In genomic region chr4:56978750-56979303, GRCh38 we compare ENCODE assay signal across 8 cellular contexts. TPM values are rescaled to one million over a fixed set of nuclear protein-coding genes. Genes with fewer than 3 reads are reported as not detected.
DNase-seq lines count a peak whose midpoint lies in the region; ATAC-seq and TF ChIP-seq lines count a peak whose summit lies in the region.

Gene POLR2B (plus strand): TSS chr4:56978896. CDS start chr4:56978986, 90 bp downstream.

- no peaks in the 10 kb centered on the region for H3K36me3 ChIP-seq in BJ (ENCODE audit: control insufficient read depth, insufficient read depth, low read length)
- H3K36me3 ChIP-seq in left lung, result peaks cover 0 to 14% of the 10 kb centered on the region in 2 donors

- peak; percentile 55 for DNase-seq in BJ (ENCODE audit: low read depth)
- peak; percentile 88 for DNase-seq in NCI-H526 treated with DMSO at 0.1 percent for 48 hours (lab: John Stamatoyannopoulos, UW)
- DNase-seq in activated CD4-positive, alpha-beta T cell treated with anti-CD3 and anti-CD28 coated beads, Interleukin-2, amount 50 U/mL, for 1 hour, result peak; percentile 71
- DNase-seq in left lung, result peak; percentile 97
- DNase-seq in stimulated activated CD4-positive, alpha-beta T cell treated with anti-CD3 and anti-CD28 coated beads, Interleukin-4, amount 100 ng/mL, for 1 hour, result peak; percentile 82

- peak within 1 kb of the TSS; percentile 93 for H3K4me3 Mint-ChIP-seq in dendritic cell treated with granulocyte-macrophage colony-stimulating factor and Interleukin-4, amounts not matched to agents 40 ng/mL and 50 ng/mL, for 4 days

- H3K9me3 Mint-ChIP-seq in dendritic cell treated with granulocyte-macrophage colony-stimulating factor and Interleukin-4, amounts not matched to agents 40 ng/mL and 50 ng/mL, for 4 days, result peaks cover under 1% of the 10 kb centered on the region

- CTCF ChIA-PET in BJ (lab: Yijun Ruan, JAX), result interaction anchor here (0.9 to 2.4 kb wide), 3 partner anchors 11 to 21 kb away, joined by 3 to 11 read pairs (median 3); no protein-coding TSS in a partner anchor

- peaks cover 38% of the 10 kb centered on the region for H3K4me1 Mint-ChIP-seq in dendritic cell treated with granulocyte-macrophage colony-stimulating factor and Interleukin-4, amounts not matched to agents 40 ng/mL and 50 ng/mL, for 4 days (ENCODE audit: low read depth)

- peak within 1 kb of the TSS; percentile 92 to 94 for H3K27ac ChIP-seq in left lung

- ATAC-seq in GM19324 (IDR thresholded peaks at IDR 0.05; ENCODE audit: low FRiP score, unreplicated experiment), result peak; percentile 52
- ATAC-seq in HG03469 (IDR thresholded peaks at IDR 0.05; ENCODE audit: unreplicated experiment), result peak; percentile 32
- peak; percentile 80 for ATAC-seq in left lung

- H3K9me3 ChIP-seq in left lung, result no peaks in the 10 kb centered on the region

- peaks cover 26 to 70% of the 10 kb centered on the region in 2 donors for H3K4me1 ChIP-seq in left lung

- intact Hi-C loops in dendritic cell treated with granulocyte-macrophage colony-stimulating factor and Interleukin-4, amounts not matched to agents 40 ng/mL and 50 ng/mL, for 4 days (cut with micrococcal nuclease), result loop anchor here (2.0 to 5.0 kb wide), 3 partner anchors 542 to 1127 kb away; partner anchors contain the start of genes CEP135, EXOC1 and PAICS
- intact Hi-C loops in left lung (cut with DNase I), result no loop called here

- H3K36me3 Mint-ChIP-seq in dendritic cell treated with granulocyte-macrophage colony-stimulating factor and Interleukin-4, amounts not matched to agents 40 ng/mL and 50 ng/mL, for 4 days (ENCODE audit: low read depth), result peaks cover 60% of the 10 kb centered on the region

- H3K27me3 Mint-ChIP-seq in dendritic cell treated with granulocyte-macrophage colony-stimulating factor and Interleukin-4, amounts not matched to agents 40 ng/mL and 50 ng/mL, for 4 days, result no peaks in the 10 kb centered on the region

- POLR2A ChIA-PET in BJ (lab: Charles Lee), result interaction anchor here (1.1 kb wide), 1 partner anchor 56 kb away, joined by 3 read pairs; no protein-coding TSS in a partner anchor

- H3K4me3 ChIP-seq in BJ (ENCODE audit: low read depth, low read length), result peak within 1 kb of the TSS; percentile 86
- peak within 1 kb of the TSS; percentile 62 to 95 for H3K4me3 ChIP-seq in left lung

- peak within 1 kb of the TSS; percentile 96 for H3K27ac Mint-ChIP-seq in dendritic cell treated with granulocyte-macrophage colony-stimulating factor and Interleukin-4, amounts not matched to agents 40 ng/mL and 50 ng/mL, for 4 days

- H3K27me3 ChIP-seq in BJ (ENCODE audit: control insufficient read depth, insufficient read depth, low read length) (no peaks in the 10 kb centered on the region), left lung (no peaks in the 10 kb centered on the region)

- TF ChIP-seq CTCF in BJ (IDR thresholded peaks at IDR 0.05; ENCODE audit: insufficient read depth, low read depth, low read length) (no peak), left lung (IDR thresholded peaks at IDR 0.05) (no peak)

RNA-seq across cellular contexts. Expression of gene POLR2B, which starts in this region (rescaled TPM):
- 44.6 and 85.0 TPM in 2 replicates for polyA plus RNA-seq in BJ (2011; rRNA removed)
- 35.6 and 41.3 TPM in 2 replicates for polyA minus RNA-seq in BJ (2011; rRNA and poly(A)+ RNA removed)
- 10 to 100 TPM; 62.1 to 77.8 TPM for total RNA-seq in left lung

Comparison
In these comparisons a context has a peak if more than half of its experiments do, and no peak if none do; other contexts are left out.
1. Peak in every context shown above with its lines: DNase-seq, ATAC-seq, H3K4me3 ChIP-seq and H3K27ac ChIP-seq.